ENCODE assay signal across 1 cellular context in the genomic region with DNA sequence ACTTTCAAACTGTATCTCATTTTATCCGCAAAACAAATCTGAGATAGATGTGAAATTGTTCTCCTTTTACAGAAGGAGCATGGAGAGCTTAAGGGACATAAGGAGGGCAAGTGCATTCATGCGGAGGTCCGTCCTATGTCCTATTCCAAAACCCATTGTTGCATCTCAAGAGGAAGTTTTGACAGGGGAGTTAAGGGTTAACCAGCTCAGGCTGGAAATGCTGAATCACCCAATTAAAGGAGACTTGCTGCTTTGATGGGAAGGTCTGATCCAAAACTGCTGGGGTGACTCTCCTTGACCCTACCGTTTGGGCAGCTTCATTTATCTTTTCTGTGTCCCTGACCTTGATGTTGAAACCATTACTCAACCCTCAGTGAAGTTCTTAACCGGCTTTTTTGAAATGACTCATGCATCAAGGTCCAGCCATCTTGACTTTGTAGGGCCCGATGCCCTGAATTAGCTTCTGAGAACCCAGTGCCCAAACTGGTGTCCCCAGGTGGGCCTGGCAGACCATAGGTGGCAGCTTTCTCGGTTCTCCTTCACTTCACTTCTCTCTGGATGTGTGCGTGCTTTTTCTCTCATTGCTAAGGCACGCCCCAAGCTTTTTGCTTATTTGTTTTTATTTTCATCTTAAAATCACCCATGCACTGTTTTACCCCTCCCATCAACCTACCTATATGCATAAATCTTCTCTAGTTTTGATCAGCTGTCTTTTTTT.
TF ChIP-seq lines count a peak whose summit lies in the region.

No MANE protein-coding gene starts in this region.

TF ChIP-seq in K562, 482 proteins besides CTCF, POLR2A, EP300 and RAD21 (continued from another document and continues in another):
- TF ChIP-seq, protein P1, sequence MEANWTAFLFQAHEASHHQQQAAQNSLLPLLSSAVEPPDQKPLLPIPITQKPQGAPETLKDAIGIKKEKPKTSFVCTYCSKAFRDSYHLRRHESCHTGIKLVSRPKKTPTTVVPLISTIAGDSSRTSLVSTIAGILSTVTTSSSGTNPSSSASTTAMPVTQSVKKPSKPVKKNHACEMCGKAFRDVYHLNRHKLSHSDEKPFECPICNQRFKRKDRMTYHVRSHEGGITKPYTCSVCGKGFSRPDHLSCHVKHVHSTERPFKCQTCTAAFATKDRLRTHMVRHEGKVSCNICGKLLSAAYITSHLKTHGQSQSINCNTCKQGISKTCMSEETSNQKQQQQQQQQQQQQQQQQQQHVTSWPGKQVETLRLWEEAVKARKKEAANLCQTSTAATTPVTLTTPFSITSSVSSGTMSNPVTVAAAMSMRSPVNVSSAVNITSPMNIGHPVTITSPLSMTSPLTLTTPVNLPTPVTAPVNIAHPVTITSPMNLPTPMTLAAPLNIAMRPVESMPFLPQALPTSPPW (CRISPR knock-in tag; IDR thresholded peaks at IDR 0.05), result no peak
- TF ChIP-seq U2AF2 (optimal IDR thresholded peaks at IDR 0.05; ENCODE audit: low read depth, low read length) (no peak), ZNF583 (CRISPR knock-in tag; IDR thresholded peaks at IDR 0.05) (peak; percentile 90), IRF2 (CRISPR knock-in tag; IDR thresholded peaks at IDR 0.05) (no peak), MTF1 (CRISPR knock-in tag; IDR thresholded peaks at IDR 0.05; ENCODE audit: borderline replicate concordance) (no peak), ZNF57 (CRISPR knock-in tag; IDR thresholded peaks at IDR 0.05) (no peak), ZNF354B (CRISPR knock-in tag; IDR thresholded peaks at IDR 0.05) (0 out of 2 replicates have a peak, but pooled peaks have one; percentile 12), NFRKB (IDR thresholded peaks at IDR 0.05; ENCODE audit: low read depth) (no peak), SMARCE1 (IDR thresholded peaks at IDR 0.05) (no peak; the same call in none of the 2 replicates), ZNF121 (CRISPR knock-in tag; conservative IDR thresholded peaks at IDR 0.05) (no peak), PHF8 (IDR thresholded peaks at IDR 0.05; ENCODE audit: borderline replicate concordance, low read length) (no peak), PPARD (CRISPR knock-in tag; IDR thresholded peaks at IDR 0.05) (no peak), XRCC5 (IDR thresholded peaks at IDR 0.05; ENCODE audit: low read depth, low read length) (peak; percentile 59; the same call in 1 of the 2 replicates), SIRT6 (IDR thresholded peaks at IDR 0.05; ENCODE audit: low read depth, low read length) (no peak), NUFIP1 (IDR thresholded peaks at IDR 0.05; ENCODE audit: partially characterized antibody) (no peak), POLR3G (IDR thresholded peaks at IDR 0.05; ENCODE audit: extremely low read depth, insufficient read length, insufficient replicate concordance) (no peak), PCBP1 (IDR thresholded peaks at IDR 0.05; ENCODE audit: low read depth, low read length, poor library complexity, severe bottlenecking) (no peak), ZNF124 (CRISPR knock-in tag; IDR thresholded peaks at IDR 0.05) (no peak), ZNF274 (IDR thresholded peaks at IDR 0.05; ENCODE audit: borderline replicate concordance, low read depth, low read length) (no peak), HCFC1 (IDR thresholded peaks at IDR 0.05; ENCODE audit: low read depth, low read length) (peak; percentile 40; the same call in 1 of the 2 replicates), HNRNPLL (IDR thresholded peaks at IDR 0.05; ENCODE audit: low read depth, low read length, poor library complexity, severe bottlenecking) (no peak), TARDBP (IDR thresholded peaks at IDR 0.05) (no peak)
- TF ChIP-seq, protein P2, sequence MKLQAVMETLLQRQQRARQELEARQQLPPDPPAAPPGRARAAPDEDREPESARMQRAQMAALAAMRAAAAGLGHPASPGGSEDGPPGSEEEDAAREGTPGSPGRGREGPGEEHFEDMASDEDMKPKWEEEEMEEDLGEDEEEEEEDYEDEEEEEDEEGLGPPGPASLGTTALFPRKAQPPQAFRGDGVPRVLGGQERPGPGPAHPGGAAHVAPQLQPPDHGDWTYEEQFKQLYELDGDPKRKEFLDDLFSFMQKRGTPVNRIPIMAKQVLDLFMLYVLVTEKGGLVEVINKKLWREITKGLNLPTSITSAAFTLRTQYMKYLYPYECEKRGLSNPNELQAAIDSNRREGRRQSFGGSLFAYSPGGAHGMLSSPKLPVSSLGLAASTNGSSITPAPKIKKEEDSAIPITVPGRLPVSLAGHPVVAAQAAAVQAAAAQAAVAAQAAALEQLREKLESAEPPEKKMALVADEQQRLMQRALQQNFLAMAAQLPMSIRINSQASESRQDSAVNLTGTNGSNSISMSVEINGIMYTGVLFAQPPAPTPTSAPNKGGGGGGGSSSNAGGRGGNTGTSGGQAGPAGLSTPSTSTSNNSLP (IDR thresholded peaks at IDR 0.05; ENCODE audit: borderline replicate concordance, low read depth, low read length), result peak; percentile 98
- TF ChIP-seq, protein P3, sequence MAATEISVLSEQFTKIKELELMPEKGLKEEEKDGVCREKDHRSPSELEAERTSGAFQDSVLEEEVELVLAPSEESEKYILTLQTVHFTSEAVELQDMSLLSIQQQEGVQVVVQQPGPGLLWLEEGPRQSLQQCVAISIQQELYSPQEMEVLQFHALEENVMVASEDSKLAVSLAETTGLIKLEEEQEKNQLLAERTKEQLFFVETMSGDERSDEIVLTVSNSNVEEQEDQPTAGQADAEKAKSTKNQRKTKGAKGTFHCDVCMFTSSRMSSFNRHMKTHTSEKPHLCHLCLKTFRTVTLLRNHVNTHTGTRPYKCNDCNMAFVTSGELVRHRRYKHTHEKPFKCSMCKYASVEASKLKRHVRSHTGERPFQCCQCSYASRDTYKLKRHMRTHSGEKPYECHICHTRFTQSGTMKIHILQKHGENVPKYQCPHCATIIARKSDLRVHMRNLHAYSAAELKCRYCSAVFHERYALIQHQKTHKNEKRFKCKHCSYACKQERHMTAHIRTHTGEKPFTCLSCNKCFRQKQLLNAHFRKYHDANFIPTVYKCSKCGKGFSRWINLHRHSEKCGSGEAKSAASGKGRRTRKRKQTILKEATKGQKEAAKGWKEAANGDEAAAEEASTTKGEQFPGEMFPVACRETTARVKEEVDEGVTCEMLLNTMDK (IDR thresholded peaks at IDR 0.05; ENCODE audit: borderline replicate concordance, insufficient read depth, low read depth, low read length, poor library complexity, severe bottlenecking), result no peak
- TF ChIP-seq, protein P4, sequence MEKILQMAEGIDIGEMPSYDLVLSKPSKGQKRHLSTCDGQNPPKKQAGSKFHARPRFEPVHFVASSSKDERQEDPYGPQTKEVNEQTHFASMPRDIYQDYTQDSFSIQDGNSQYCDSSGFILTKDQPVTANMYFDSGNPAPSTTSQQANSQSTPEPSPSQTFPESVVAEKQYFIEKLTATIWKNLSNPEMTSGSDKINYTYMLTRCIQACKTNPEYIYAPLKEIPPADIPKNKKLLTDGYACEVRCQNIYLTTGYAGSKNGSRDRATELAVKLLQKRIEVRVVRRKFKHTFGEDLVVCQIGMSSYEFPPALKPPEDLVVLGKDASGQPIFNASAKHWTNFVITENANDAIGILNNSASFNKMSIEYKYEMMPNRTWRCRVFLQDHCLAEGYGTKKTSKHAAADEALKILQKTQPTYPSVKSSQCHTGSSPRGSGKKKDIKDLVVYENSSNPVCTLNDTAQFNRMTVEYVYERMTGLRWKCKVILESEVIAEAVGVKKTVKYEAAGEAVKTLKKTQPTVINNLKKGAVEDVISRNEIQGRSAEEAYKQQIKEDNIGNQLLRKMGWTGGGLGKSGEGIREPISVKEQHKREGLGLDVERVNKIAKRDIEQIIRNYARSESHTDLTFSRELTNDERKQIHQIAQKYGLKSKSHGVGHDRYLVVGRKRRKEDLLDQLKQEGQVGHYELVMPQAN (IDR thresholded peaks at IDR 0.05; ENCODE audit: borderline replicate concordance), result no peak; the same call in 1 of the 2 replicates
- TF ChIP-seq, protein P5, sequence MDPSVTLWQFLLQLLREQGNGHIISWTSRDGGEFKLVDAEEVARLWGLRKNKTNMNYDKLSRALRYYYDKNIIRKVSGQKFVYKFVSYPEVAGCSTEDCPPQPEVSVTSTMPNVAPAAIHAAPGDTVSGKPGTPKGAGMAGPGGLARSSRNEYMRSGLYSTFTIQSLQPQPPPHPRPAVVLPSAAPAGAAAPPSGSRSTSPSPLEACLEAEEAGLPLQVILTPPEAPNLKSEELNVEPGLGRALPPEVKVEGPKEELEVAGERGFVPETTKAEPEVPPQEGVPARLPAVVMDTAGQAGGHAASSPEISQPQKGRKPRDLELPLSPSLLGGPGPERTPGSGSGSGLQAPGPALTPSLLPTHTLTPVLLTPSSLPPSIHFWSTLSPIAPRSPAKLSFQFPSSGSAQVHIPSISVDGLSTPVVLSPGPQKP (CRISPR knock-in tag; IDR thresholded peaks at IDR 0.05), result no peak
- TF ChIP-seq, protein P6, sequence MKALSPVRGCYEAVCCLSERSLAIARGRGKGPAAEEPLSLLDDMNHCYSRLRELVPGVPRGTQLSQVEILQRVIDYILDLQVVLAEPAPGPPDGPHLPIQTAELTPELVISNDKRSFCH (CRISPR knock-in tag; IDR thresholded peaks at IDR 0.05), result no peak; the same call in 1 of the 2 replicates
- TF ChIP-seq, protein P6 (tag; IDR thresholded peaks at IDR 0.05), result peak; percentile 80
- TF ChIP-seq, protein P7, sequence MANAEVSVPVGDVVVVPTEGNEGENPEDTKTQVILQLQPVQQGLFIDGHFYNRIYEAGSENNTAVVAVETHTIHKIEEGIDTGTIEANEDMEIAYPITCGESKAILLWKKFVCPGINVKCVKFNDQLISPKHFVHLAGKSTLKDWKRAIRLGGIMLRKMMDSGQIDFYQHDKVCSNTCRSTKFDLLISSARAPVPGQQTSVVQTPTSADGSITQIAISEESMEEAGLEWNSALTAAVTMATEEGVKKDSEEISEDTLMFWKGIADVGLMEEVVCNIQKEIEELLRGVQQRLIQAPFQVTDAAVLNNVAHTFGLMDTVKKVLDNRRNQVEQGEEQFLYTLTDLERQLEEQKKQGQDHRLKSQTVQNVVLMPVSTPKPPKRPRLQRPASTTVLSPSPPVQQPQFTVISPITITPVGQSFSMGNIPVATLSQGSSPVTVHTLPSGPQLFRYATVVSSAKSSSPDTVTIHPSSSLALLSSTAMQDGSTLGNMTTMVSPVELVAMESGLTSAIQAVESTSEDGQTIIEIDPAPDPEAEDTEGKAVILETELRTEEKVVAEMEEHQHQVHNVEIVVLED (CRISPR knock-in tag; IDR thresholded peaks at IDR 0.05), result peak; percentile 21; the same call in 1 of the 2 replicates
- TF ChIP-seq, protein P8, sequence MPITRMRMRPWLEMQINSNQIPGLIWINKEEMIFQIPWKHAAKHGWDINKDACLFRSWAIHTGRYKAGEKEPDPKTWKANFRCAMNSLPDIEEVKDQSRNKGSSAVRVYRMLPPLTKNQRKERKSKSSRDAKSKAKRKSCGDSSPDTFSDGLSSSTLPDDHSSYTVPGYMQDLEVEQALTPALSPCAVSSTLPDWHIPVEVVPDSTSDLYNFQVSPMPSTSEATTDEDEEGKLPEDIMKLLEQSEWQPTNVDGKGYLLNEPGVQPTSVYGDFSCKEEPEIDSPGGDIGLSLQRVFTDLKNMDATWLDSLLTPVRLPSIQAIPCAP (CRISPR knock-in tag; IDR thresholded peaks at IDR 0.05; ENCODE audit: borderline replicate concordance), result no peak
- TF ChIP-seq, protein P9, sequence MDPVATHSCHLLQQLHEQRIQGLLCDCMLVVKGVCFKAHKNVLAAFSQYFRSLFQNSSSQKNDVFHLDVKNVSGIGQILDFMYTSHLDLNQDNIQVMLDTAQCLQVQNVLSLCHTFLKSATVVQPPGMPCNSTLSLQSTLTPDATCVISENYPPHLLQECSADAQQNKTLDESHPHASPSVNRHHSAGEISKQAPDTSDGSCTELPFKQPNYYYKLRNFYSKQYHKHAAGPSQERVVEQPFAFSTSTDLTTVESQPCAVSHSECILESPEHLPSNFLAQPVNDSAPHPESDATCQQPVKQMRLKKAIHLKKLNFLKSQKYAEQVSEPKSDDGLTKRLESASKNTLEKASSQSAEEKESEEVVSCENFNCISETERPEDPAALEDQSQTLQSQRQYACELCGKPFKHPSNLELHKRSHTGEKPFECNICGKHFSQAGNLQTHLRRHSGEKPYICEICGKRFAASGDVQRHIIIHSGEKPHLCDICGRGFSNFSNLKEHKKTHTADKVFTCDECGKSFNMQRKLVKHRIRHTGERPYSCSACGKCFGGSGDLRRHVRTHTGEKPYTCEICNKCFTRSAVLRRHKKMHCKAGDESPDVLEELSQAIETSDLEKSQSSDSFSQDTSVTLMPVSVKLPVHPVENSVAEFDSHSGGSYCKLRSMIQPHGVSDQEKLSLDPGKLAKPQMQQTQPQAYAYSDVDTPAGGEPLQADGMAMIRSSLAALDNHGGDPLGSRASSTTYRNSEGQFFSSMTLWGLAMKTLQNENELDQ (CRISPR knock-in tag; IDR thresholded peaks at IDR 0.05; ENCODE audit: borderline replicate concordance), result no peak
- TF ChIP-seq, protein P10, sequence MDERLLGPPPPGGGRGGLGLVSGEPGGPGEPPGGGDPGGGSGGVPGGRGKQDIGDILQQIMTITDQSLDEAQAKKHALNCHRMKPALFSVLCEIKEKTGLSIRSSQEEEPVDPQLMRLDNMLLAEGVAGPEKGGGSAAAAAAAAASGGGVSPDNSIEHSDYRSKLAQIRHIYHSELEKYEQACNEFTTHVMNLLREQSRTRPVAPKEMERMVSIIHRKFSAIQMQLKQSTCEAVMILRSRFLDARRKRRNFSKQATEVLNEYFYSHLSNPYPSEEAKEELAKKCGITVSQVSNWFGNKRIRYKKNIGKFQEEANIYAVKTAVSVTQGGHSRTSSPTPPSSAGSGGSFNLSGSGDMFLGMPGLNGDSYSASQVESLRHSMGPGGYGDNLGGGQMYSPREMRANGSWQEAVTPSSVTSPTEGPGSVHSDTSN (CRISPR knock-in tag; IDR thresholded peaks at IDR 0.05; ENCODE audit: low read depth), result no peak
- TF ChIP-seq, protein P10 (tag; conservative IDR thresholded peaks at IDR 0.05; ENCODE audit: low read depth), result peak; percentile 99
- TF ChIP-seq, protein P11, sequence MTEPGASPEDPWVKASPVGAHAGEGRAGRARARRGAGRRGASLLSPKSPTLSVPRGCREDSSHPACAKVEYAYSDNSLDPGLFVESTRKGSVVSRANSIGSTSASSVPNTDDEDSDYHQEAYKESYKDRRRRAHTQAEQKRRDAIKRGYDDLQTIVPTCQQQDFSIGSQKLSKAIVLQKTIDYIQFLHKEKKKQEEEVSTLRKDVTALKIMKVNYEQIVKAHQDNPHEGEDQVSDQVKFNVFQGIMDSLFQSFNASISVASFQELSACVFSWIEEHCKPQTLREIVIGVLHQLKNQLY (CRISPR knock-in tag; conservative IDR thresholded peaks at IDR 0.05), result no peak
